Comparison of ENCODE assay signal across 8 cellular contexts in the genomic region with DNA sequence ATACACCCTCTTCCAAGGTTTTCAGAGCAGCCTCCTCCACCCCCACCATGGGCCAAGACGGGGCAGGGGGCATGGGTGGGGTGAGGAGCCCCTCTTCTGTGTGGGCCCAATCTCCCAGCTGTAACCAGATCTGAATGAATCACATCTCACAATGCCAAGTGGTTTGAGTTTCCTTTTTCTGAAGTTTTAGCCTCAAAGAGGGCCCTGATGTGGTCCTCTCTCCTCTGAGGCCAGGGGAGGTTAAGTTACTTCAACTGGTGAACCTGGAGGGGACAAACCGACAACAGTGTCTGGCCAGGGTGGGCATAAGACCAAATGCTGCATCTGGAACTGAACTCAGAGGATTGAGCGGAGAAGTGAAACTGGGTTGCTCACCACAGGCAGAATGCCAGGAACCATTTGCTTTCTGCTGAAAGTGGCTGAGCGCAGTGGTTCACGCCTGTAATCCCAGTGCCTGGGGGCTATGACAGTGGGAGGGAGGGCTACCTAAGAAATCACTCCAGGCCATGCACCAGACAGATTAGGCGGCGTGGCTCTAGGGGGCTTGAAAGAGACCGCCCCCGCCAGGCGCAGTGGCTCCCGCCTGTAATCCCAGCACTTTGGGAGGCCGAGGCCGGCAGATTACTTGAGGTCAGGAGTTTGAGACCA. TPM values are rescaled to one million over a fixed set of nuclear protein-coding genes. Genes with fewer than 3 reads are reported as not detected.
DNase-seq lines count a peak whose midpoint lies in the region; ATAC-seq and TF ChIP-seq lines count a peak whose summit lies in the region.

No MANE protein-coding gene starts in this region.

- H3K36me3 ChIP-seq in lung (ENCODE audit: control insufficient read depth in 2 of 2, insufficient read depth in 2 of 2, low read length in 2 of 2) = no peaks in the 10 kb centered on the region

- no peaks in the 10 kb centered on the region for H3K9me3 Mint-ChIP-seq in type B pancreatic cell

- in situ Hi-C loops in astrocyte of the spinal cord (cut with HindIII; ENCODE audit: low sequenced_read_pairs) = no loop called here

- H3K27ac ChIP-seq in lung (ENCODE audit: low read depth in 1 of 2, low read length in 1 of 2) = peak overlapping the region; percentile 67 to 90

- peak; percentile 25 for ATAC-seq in lung (ENCODE audit: insufficient read depth, low FRiP score)

- no peaks in the 10 kb centered on the region for H3K27me3 ChIP-seq in lung (ENCODE audit: control insufficient read depth, insufficient read depth)

- H3K4me1 ChIP-seq in lung (ENCODE audit: control insufficient read depth in 2 of 2, insufficient read depth in 2 of 2, low read length in 2 of 2) = peaks cover 0 to 10% of the 10 kb centered on the region in 2 donors

- H3K27me3 Mint-ChIP-seq in type B pancreatic cell = peaks cover 40% of the 10 kb centered on the region

- peaks cover 25% of the 10 kb centered on the region for H3K4me1 Mint-ChIP-seq in type B pancreatic cell (ENCODE audit: unreplicated experiment)

- DNase-seq in C1 segment of cervical spinal cord (lab: John Stamatoyannopoulos, UW) = peak in 9 of 14 donors; percentile 20 to 54 (median 28)
- peak; percentile 25 for DNase-seq in NCI-H2029 (lab: John Stamatoyannopoulos, UW)
- peak; percentile 83 for DNase-seq in astrocyte of the spinal cord (ENCODE audit: low read depth, low spot score)
- peak; percentile 49 for DNase-seq in lung (ENCODE audit: low spot score)
- no peak for DNase-seq in type B pancreatic cell (ENCODE audit: extremely low spot score, unreplicated experiment)
- DNase-seq in cerebellum (ENCODE audit: low spot score) = no peak
- DNase-seq in NCI-H345 (lab: John Stamatoyannopoulos, UW) = no peak
- DNase-seq in RKO (ENCODE audit: low spot score) = no peak

- H3K4me3 Mint-ChIP-seq in type B pancreatic cell = no peak overlapping the region

- no peaks in the 10 kb centered on the region for H3K36me3 Mint-ChIP-seq in type B pancreatic cell

- H3K4me3 ChIP-seq in astrocyte of the spinal cord (ENCODE audit: low read depth, low read length) (no peak overlapping the region), lung (no peak overlapping the region)

- peaks cover 0 to 14% of the 10 kb centered on the region in 2 donors for H3K9me3 ChIP-seq in lung (ENCODE audit: control insufficient read depth in 2 of 2, insufficient read depth in 1 of 2, low read length in 1 of 2)

- peak overlapping the region; percentile 48 for H3K27ac Mint-ChIP-seq in type B pancreatic cell

- 63 to 65% methylated on average over 13 of the region's 13 CpGs for WGBS in lung, 2 donors

- no peak for TF ChIP-seq CTCF in astrocyte of the spinal cord (IDR thresholded peaks at IDR 0.05; ENCODE audit: low read depth, low read length)
- TF ChIP-seq CTCF in lung (IDR thresholded peaks at IDR 0.05; ENCODE audit: control extremely low read depth, extremely low read depth) = no peak
- no peak for TF ChIP-seq CTCF in type B pancreatic cell (conservative IDR thresholded peaks at IDR 0.05)

RNA-seq across cellular contexts. Expression of gene IRGC, which starts 15.4 kb away (rescaled TPM):
- total RNA-seq in lung (not detected), type B pancreatic cell (ENCODE audit: low replicate concordance) (not detected in 2 replicates), cerebellum (not detected)
- not detected for polyA plus RNA-seq in lung

RNA-seq across cellular contexts. Expression of gene PLAUR, which starts 30.5 kb away (rescaled TPM):
- total RNA-seq in lung (100 to 1,000 TPM in 1 of 2 donors, 10 to 100 TPM in 1; 65.6 to 107 TPM), type B pancreatic cell (ENCODE audit: low replicate concordance) (18.7 and 32.1 TPM in 2 replicates), cerebellum (4.4 TPM)
- polyA plus RNA-seq in lung = 100 to 1,000 TPM in 1 of 2 donors, 10 to 100 TPM in 1; 36.3 to 298 TPM

RNA-seq across cellular contexts. Expression of gene SMG9, which starts 54.3 kb away (rescaled TPM):
- total RNA-seq in lung = 10 to 100 TPM; 23.5 to 55.9 TPM
- 10 to 100 TPM; 29.0 to 30.2 TPM for polyA plus RNA-seq in lung
- total RNA-seq in type B pancreatic cell (ENCODE audit: low replicate concordance) = 44.5 and 64.9 TPM in 2 replicates
- total RNA-seq in cerebellum = 17.1 TPM

Comparison
In these comparisons a context has a peak if more than half of its experiments do, and no peak if none do; other contexts are left out.
1. DNase-seq: peak in C1 segment of cervical spinal cord (9 of 14), NCI-H2029 (single experiment), astrocyte of the spinal cord (single experiment) and lung (single experiment); none in type B pancreatic cell (single experiment), cerebellum (single experiment), NCI-H345 (single experiment) and RKO (single experiment).